ENCODE assay signal across 29 cellular contexts in genomic region chr14:68857671-68858070, GRCh38.
"Had no signal": no experiment of that assay in that cellular context is flagged by ENCODE, and none has a peak within 500 bp of the region (broad histone marks: within the 10 kb centered on the region; RNA-seq: fewer than 3 reads in every experiment).

No MANE protein-coding gene starts in this region.

- DNase-seq: activated CD4-positive, alpha-beta T cell treated with anti-CD3 and anti-CD28 coated beads for 48 hours; activated CD4-positive, alpha-beta T cell treated with anti-CD3 and anti-CD28 coated beads, Interleukin-2, amount 50 U/mL, for 48 hours; activated CD8-positive, alpha-beta memory T cell treated with anti-CD3 and anti-CD28 coated beads for 24 hours; activated CD8-positive, alpha-beta memory T cell treated with anti-CD3 and anti-CD28 coated beads, Interleukin-2, amount 50 U/mL, for 48 hours; activated naive CD8-positive, alpha-beta T cell treated with anti-CD3 and anti-CD28 coated beads, Interleukin-2, amount 50 U/mL, for 24 hours; activated T-cell treated with anti-CD3 and anti-CD28 coated beads, Interleukin-2, amount 50 U/mL, for 24 hours; amygdala; effector CD8-positive, alpha-beta T cell; gastrocnemius medialis; glutamatergic neuron; left cardiac atrium; left ventricle myocardium superior; naive B cell; stimulated activated CD4-positive, alpha-beta T cell treated with anti-CD3 and anti-CD28 coated beads, Interleukin-12 subunit alpha, Interleukin-12 subunit beta, amount 100 ng/mL, for 4 hours; stimulated activated CD4-positive, alpha-beta T cell treated with anti-CD3 and anti-CD28 coated beads, Interleukin-4, amount 100 ng/mL, for 1 hour; stimulated activated naive CD8-positive, alpha-beta T cell treated with anti-CD3 and anti-CD28 coated beads, Interleukin-15, Interleukin-2, amounts not matched to agents 100 U/mL and 50 U/mL, for 24 hours; testis; transverse colon; uterus had no signal

- H3K4me1 ChIP-seq: breast epithelium, gastrocnemius medialis, testis, uterus had no signal

- H3K27me3 Mint-ChIP-seq: activated naive CD4-positive, alpha-beta T cell treated with anti-CD3 and anti-CD28 coated beads, Interleukin-2, amount 50 U/mL, for 24 hours; activated naive CD8-positive, alpha-beta T cell treated with anti-CD3 and anti-CD28 coated beads, Interleukin-2, amount 50 U/mL, for 24 hours; activated T-cell treated with anti-CD3 and anti-CD28 coated beads, Interleukin-2, amount 50 U/mL, for 24 hours had no signal

- H3K36me3 ChIP-seq: breast epithelium, gastrocnemius medialis, transverse colon, uterus had no signal

- H3K4me1 Mint-ChIP-seq: activated naive CD4-positive, alpha-beta T cell treated with anti-CD3 and anti-CD28 coated beads, Interleukin-2, amount 50 U/mL, for 24 hours; naive B cell had no signal

- H3K27me3 ChIP-seq: breast epithelium, gastrocnemius medialis, testis, transverse colon, uterus had no signal

- H3K27ac ChIP-seq: breast epithelium, gastrocnemius medialis, skin epidermis, testis, transverse colon, VCaP had no signal

- H3K9me3 Mint-ChIP-seq: activated naive CD4-positive, alpha-beta T cell treated with anti-CD3 and anti-CD28 coated beads, Interleukin-2, amount 50 U/mL, for 24 hours; activated naive CD8-positive, alpha-beta T cell treated with anti-CD3 and anti-CD28 coated beads, Interleukin-2, amount 50 U/mL, for 24 hours; activated T-cell treated with anti-CD3 and anti-CD28 coated beads, Interleukin-2, amount 50 U/mL, for 24 hours; activated T-helper 17 cell treated with anti-CD3 and anti-CD28 coated beads, Interleukin-2, amount 50 U/mL, for 72 hours; central memory CD8-positive, alpha-beta T cell had no signal

- H3K27ac Mint-ChIP-seq: activated naive CD4-positive, alpha-beta T cell treated with anti-CD3 and anti-CD28 coated beads, Interleukin-2, amount 50 U/mL, for 24 hours; activated naive CD8-positive, alpha-beta T cell treated with anti-CD3 and anti-CD28 coated beads, Interleukin-2, amount 50 U/mL, for 24 hours; activated T-cell treated with anti-CD3 and anti-CD28 coated beads, Interleukin-2, amount 50 U/mL, for 24 hours; activated T-helper 17 cell treated with anti-CD3 and anti-CD28 coated beads, Interleukin-2, amount 50 U/mL, for 72 hours had no signal

- H3K9me3 ChIP-seq: breast epithelium, gastrocnemius medialis, testis, transverse colon, uterus had no signal

- ATAC-seq: activated CD4-positive, CD25-positive, alpha-beta regulatory T cell treated with anti-CD3 and anti-CD28 coated beads, Interleukin-2, amount 50 U/mL, for 24 hours; activated naive CD8-positive, alpha-beta T cell treated with anti-CD3 and anti-CD28 coated beads, Interleukin-2, amount 50 U/mL, for 24 hours; activated T-helper 17 cell treated with anti-CD3 and anti-CD28 coated beads, Interleukin-2, amount 50 U/mL, for 72 hours; gastrocnemius medialis; left cardiac atrium; left ventricle myocardium superior; sciatic nerve; stimulated activated naive CD8-positive, alpha-beta T cell treated with anti-CD3 and anti-CD28 coated beads, Interleukin-15, Interleukin-2, amounts not matched to agents 100 U/mL and 50 U/mL, for 24 hours had no signal

- H3K4me3 Mint-ChIP-seq: activated naive CD4-positive, alpha-beta T cell treated with anti-CD3 and anti-CD28 coated beads, Interleukin-2, amount 50 U/mL, for 24 hours; activated naive CD8-positive, alpha-beta T cell treated with anti-CD3 and anti-CD28 coated beads, Interleukin-2, amount 50 U/mL, for 24 hours; activated T-cell treated with anti-CD3 and anti-CD28 coated beads, Interleukin-2, amount 50 U/mL, for 24 hours; activated T-helper 17 cell treated with anti-CD3 and anti-CD28 coated beads, Interleukin-2, amount 50 U/mL, for 72 hours; central memory CD8-positive, alpha-beta T cell; naive B cell had no signal

- H3K36me3 Mint-ChIP-seq: naive B cell had no signal

- FAIRE-seq: colon, keratinocyte had no signal

- H3K4me3 ChIP-seq: breast epithelium, gastrocnemius medialis, skin epidermis, testis, transverse colon, uterus had no signal
